Comparison of ENCODE assay signal across 2 cellular contexts in genomic region chr5:33340195-33340594, GRCh38.
TF ChIP-seq lines count a peak whose summit lies in the region.

No MANE protein-coding gene starts in this region.

TF ChIP-seq in SK-N-SH, 30 proteins besides CTCF, POLR2A, EP300 and RAD21 (continued from another document):
- no peak for TF ChIP-seq MEF2A (IDR thresholded peaks at IDR 0.05; ENCODE audit: borderline replicate concordance, low read depth)
- no peak for TF ChIP-seq MAX (IDR thresholded peaks at IDR 0.05; ENCODE audit: low read depth)
TF ChIP-seq in SK-N-SH: peak in this region for 0.

TF ChIP-seq in SK-N-SH treated with all-trans-retinoic acid at 6 μM for 48 hours, 23 proteins besides CTCF, POLR2A, EP300 and RAD21 (continued from another document):
- no peak for TF ChIP-seq TSHZ2 (CRISPR knock-in tag; IDR thresholded peaks at IDR 0.05)
- TF ChIP-seq BACH2 (CRISPR knock-in tag; IDR thresholded peaks at IDR 0.05; ENCODE audit: borderline replicate concordance): no peak
- no peak for TF ChIP-seq ZNF8 (CRISPR knock-in tag; IDR thresholded peaks at IDR 0.05)
- no peak for TF ChIP-seq ZNF565 (CRISPR knock-in tag; conservative IDR thresholded peaks at IDR 0.05; ENCODE audit: low read depth)
- TF ChIP-seq, protein P1, sequence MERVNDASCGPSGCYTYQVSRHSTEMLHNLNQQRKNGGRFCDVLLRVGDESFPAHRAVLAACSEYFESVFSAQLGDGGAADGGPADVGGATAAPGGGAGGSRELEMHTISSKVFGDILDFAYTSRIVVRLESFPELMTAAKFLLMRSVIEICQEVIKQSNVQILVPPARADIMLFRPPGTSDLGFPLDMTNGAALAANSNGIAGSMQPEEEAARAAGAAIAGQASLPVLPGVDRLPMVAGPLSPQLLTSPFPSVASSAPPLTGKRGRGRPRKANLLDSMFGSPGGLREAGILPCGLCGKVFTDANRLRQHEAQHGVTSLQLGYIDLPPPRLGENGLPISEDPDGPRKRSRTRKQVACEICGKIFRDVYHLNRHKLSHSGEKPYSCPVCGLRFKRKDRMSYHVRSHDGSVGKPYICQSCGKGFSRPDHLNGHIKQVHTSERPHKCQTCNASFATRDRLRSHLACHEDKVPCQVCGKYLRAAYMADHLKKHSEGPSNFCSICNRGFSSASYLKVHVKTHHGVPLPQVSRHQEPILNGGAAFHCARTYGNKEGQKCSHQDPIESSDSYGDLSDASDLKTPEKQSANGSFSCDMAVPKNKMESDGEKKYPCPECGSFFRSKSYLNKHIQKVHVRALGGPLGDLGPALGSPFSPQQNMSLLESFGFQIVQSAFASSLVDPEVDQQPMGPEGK (CRISPR knock-in tag; IDR thresholded peaks at IDR 0.05; ENCODE audit: borderline replicate concordance): no peak
- TF ChIP-seq, protein P2, sequence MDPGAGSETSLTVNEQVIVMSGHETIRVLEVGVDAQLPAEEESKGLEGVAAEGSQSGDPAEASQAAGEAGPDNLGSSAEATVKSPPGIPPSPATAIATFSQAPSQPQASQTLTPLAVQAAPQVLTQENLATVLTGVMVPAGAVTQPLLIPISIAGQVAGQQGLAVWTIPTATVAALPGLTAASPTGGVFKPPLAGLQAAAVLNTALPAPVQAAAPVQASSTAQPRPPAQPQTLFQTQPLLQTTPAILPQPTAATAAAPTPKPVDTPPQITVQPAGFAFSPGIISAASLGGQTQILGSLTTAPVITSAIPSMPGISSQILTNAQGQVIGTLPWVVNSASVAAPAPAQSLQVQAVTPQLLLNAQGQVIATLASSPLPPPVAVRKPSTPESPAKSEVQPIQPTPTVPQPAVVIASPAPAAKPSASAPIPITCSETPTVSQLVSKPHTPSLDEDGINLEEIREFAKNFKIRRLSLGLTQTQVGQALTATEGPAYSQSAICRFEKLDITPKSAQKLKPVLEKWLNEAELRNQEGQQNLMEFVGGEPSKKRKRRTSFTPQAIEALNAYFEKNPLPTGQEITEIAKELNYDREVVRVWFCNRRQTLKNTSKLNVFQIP (CRISPR knock-in tag; IDR thresholded peaks at IDR 0.05; ENCODE audit: borderline replicate concordance, low read depth): no peak
